In the genomic region with DNA sequence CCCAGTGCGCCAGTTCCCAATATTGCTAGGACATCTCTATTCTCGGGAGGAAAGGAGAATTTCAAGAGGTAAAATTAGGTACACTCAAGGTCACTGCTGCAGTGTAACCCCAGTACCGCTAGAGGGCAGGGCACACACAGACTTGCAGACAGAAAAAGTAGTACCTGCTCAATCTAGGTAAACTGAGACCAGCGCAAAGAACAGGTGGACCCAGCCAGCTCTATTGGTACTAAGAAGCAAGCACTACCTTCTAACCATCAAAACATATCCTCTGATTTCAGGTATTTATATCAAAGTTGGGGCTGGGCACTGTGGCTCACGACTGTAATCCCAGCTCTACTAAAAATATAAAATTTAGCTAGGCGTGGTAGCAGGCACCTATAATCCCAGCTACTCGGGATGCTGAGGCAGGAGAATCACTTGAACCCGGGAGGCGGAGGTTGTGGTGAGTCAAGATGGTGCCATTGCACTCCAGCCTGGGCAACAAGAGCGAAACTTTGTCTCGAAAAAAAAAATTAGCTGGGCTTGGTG, we compare ENCODE assay signal across 8 cellular contexts. TPM values are rescaled to one million over a fixed set of nuclear protein-coding genes. Genes with fewer than 3 reads are reported as not detected.
DNase-seq lines count a peak whose midpoint lies in the region; ATAC-seq, FAIRE-seq and TF ChIP-seq lines count a peak whose summit lies in the region.

No MANE protein-coding gene starts in this region.

- POLR2A ChIA-PET in WTC11 (lab: Charles Lee), result interaction anchor here (1.5 kb wide), 1 partner anchor 63 kb away, joined by 4 read pairs; no protein-coding TSS in a partner anchor

- H3K4me3 ChIP-seq in Loucy (ENCODE audit: low read length, poor library complexity, severe bottlenecking), result no peak overlapping the region
- H3K4me3 ChIP-seq in cardiac fibroblast (replicated peaks in 1 of 2; ENCODE audit: low read depth in 2 of 2, low read length in 2 of 2), result no peak overlapping the region
- no peak overlapping the region for H3K4me3 ChIP-seq in lung

- H3K9me2 ChIP-seq in Loucy (replicated peaks; ENCODE audit: low read depth, low read length), result no peaks in the 10 kb centered on the region

- peak; percentile 27 for FAIRE-seq in G401.6 (lab: Jason Lieb, UNC)

- H3K36me3 Mint-ChIP-seq in WTC11, result no peaks in the 10 kb centered on the region

- H3K4me1 Mint-ChIP-seq in WTC11, result peaks cover 12% of the 10 kb centered on the region

- H3K27me3 Mint-ChIP-seq in WTC11 (ENCODE audit: low read depth), result no peaks in the 10 kb centered on the region; the same call in 1 of the 2 replicates

- H3K4me3 Mint-ChIP-seq in WTC11, result no peak overlapping the region

- H3K9me3 ChIP-seq in Loucy (ENCODE audit: insufficient read depth, low read depth, low read length), result no peaks in the 10 kb centered on the region
- H3K9me3 ChIP-seq in lung (ENCODE audit: control insufficient read depth in 2 of 2, insufficient read depth in 1 of 2, low read length in 1 of 2), result no peaks in the 10 kb centered on the region

- H3K4me2 ChIP-seq in Loucy (ENCODE audit: low read depth, low read length, poor library complexity, severe bottlenecking), result no peak overlapping the region

- TF ChIP-seq CTCF in Loucy (conservative IDR thresholded peaks at IDR 0.05; ENCODE audit: low read length) (peak; percentile 99), WTC11 (IDR thresholded peaks at IDR 0.05) (peak; percentile 98), cardiac fibroblast (IDR thresholded peaks at IDR 0.05; ENCODE audit: low read depth, low read length) (peak; percentile 98), lung (IDR thresholded peaks at IDR 0.05; ENCODE audit: control extremely low read depth, extremely low read depth) (peak; percentile 98)

- H4K20me1 ChIP-seq in Loucy (ENCODE audit: insufficient read depth, low read length, poor library complexity, severe bottlenecking), result no peaks in the 10 kb centered on the region

- ATAC-seq in WTC11 (no peak), lung (ENCODE audit: insufficient read depth, low FRiP score) (no peak), HG02852 (IDR thresholded peaks at IDR 0.05; ENCODE audit: unreplicated experiment) (no peak), HG02678 (IDR thresholded peaks at IDR 0.05; ENCODE audit: unreplicated experiment) (no peak)

- H3K4me1 ChIP-seq in Loucy (ENCODE audit: insufficient read depth, low read length, poor library complexity, severe bottlenecking), result peaks cover 38% of the 10 kb centered on the region
- H3K4me1 ChIP-seq in lung (ENCODE audit: control insufficient read depth in 2 of 2, insufficient read depth in 2 of 2, low read length in 2 of 2), result peaks cover 5 to 15% of the 10 kb centered on the region in 2 donors

- H3K9me3 Mint-ChIP-seq in WTC11, result no peaks in the 10 kb centered on the region

- peak; percentile 84 for DNase-seq in WTC11 (ENCODE audit: low spot score)
- DNase-seq in cardiac fibroblast (ENCODE audit: low read depth in 2 of 2), result peak; percentile 71 to 73
- DNase-seq in lung (ENCODE audit: low spot score), result peak; percentile 78
- peak; percentile 82 for DNase-seq in stimulated activated CD8-positive, alpha-beta memory T cell treated with anti-CD3 and anti-CD28 coated beads, Interleukin-4, amount 100 ng/mL, for 48 hours

- H3K79me2 ChIP-seq in Loucy (ENCODE audit: insufficient read depth, low read length), result peaks cover 13% of the 10 kb centered on the region; the same call in 1 of the 2 replicates

- H3K27ac Mint-ChIP-seq in WTC11, result no peak overlapping the region

- no peak overlapping the region for H3K27ac ChIP-seq in lung (ENCODE audit: low read depth in 1 of 2, low read length in 1 of 2)

- CTCF ChIA-PET in WTC11 (lab: Charles Lee), result interaction anchor here (0.6 to 4.0 kb wide), 21 partner anchors 10 to 372 kb away, joined by 3 to 60 read pairs (median 5); a partner anchor contains a TSS

- H3K9ac ChIP-seq in Loucy (ENCODE audit: low read depth, low read length, poor library complexity, severe bottlenecking), result no peak overlapping the region

- WGBS in lung, 2 donors, result 37 to 39% methylated on average over 11 of the region's 11 CpGs

- no peaks in the 10 kb centered on the region for H3K36me3 ChIP-seq in Loucy (ENCODE audit: insufficient read depth, low read length)
- no peaks in the 10 kb centered on the region for H3K36me3 ChIP-seq in lung (ENCODE audit: control insufficient read depth in 2 of 2, insufficient read depth in 2 of 2, low read length in 2 of 2)

- H3K27me3 ChIP-seq in Loucy (ENCODE audit: insufficient read depth, low read length, poor library complexity, severe bottlenecking) (no peaks in the 10 kb centered on the region), lung (ENCODE audit: control insufficient read depth, insufficient read depth) (no peaks in the 10 kb centered on the region)

- H3F3A ChIP-seq in Loucy (ENCODE audit: low read depth), result no peaks in the 10 kb centered on the region

- H2AFZ ChIP-seq in Loucy (ENCODE audit: low read length), result no peak overlapping the region

TF ChIP-seq in WTC11, 78 proteins besides CTCF, POLR2A, EP300 and RAD21:
- no peak for TF ChIP-seq NFATC4 (CRISPR knock-in tag; IDR thresholded peaks at IDR 0.05)
- TF ChIP-seq PRRX2 (CRISPR knock-in tag; IDR thresholded peaks at IDR 0.05), result no peak
- no peak for TF ChIP-seq ESRRA (CRISPR knock-in tag; IDR thresholded peaks at IDR 0.05; ENCODE audit: borderline replicate concordance)
- no peak for TF ChIP-seq ZNF138 (CRISPR knock-in tag; conservative IDR thresholded peaks at IDR 0.05)
- TF ChIP-seq ZNF423 (CRISPR knock-in tag; IDR thresholded peaks at IDR 0.05), result no peak
- TF ChIP-seq, protein P1, sequence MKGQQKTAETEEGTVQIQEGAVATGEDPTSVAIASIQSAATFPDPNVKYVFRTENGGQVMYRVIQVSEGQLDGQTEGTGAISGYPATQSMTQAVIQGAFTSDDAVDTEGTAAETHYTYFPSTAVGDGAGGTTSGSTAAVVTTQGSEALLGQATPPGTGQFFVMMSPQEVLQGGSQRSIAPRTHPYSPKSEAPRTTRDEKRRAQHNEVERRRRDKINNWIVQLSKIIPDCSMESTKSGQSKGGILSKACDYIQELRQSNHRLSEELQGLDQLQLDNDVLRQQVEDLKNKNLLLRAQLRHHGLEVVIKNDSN (CRISPR knock-in tag; IDR thresholded peaks at IDR 0.05), result no peak
- TF ChIP-seq, protein P2, sequence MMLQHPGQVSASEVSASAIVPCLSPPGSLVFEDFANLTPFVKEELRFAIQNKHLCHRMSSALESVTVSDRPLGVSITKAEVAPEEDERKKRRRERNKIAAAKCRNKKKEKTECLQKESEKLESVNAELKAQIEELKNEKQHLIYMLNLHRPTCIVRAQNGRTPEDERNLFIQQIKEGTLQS (CRISPR knock-in tag; conservative IDR thresholded peaks at IDR 0.05), result no peak
- no peak for TF ChIP-seq CREB1 (CRISPR knock-in tag; IDR thresholded peaks at IDR 0.05)

RNA-seq across cellular contexts. Expression of a gene that starts 3.6 kb away (rescaled TPM):
- total RNA-seq in WTC11 (2021), result 14.0 to 16.4 TPM (median 15.1 TPM) in 3 replicates
- 10 to 100 TPM; 27.9 to 51.9 TPM for total RNA-seq in lung
- 10 to 100 TPM; 26.0 to 38.5 TPM for polyA plus RNA-seq in lung

RNA-seq across cellular contexts. Expression of a gene that starts 10.7 kb away (rescaled TPM):
- 1.4 to 1.9 TPM (median 1.4 TPM) in 3 replicates for total RNA-seq in WTC11 (2021)
- total RNA-seq in lung, result 10 to 100 TPM; 13.3 to 16.1 TPM
- polyA plus RNA-seq in lung, result 1 to 10 TPM; 4.4 to 6.2 TPM

RNA-seq across cellular contexts. Expression of a gene that starts 21.8 kb away (rescaled TPM):
- 1.6 to 2.7 TPM (median 2.1 TPM) in 3 replicates for total RNA-seq in WTC11 (2021)
- 10 to 100 TPM; 13.7 to 41.1 TPM for total RNA-seq in lung
- polyA plus RNA-seq in lung, result 10 to 100 TPM; 74.9 to 78.9 TPM

RNA-seq across cellular contexts. Expression of a gene that starts 36.3 kb away (rescaled TPM):
- total RNA-seq in WTC11 (2021), result 323 to 388 TPM (median 328 TPM) in 3 replicates
- 100 to 1,000 TPM; 208 to 277 TPM for total RNA-seq in lung
- polyA plus RNA-seq in lung, result 100 to 1,000 TPM in 1 of 2 donors, 10 to 100 TPM in 1; 97.2 to 114 TPM

RNA-seq across cellular contexts. Expression of a gene that starts 40.9 kb away (rescaled TPM):
- total RNA-seq in WTC11 (2021), result 16.7 to 26.2 TPM (median 22.1 TPM) in 3 replicates
- 100 to 1,000 TPM; 126 to 249 TPM for total RNA-seq in lung
- 100 to 1,000 TPM; 132 to 168 TPM for polyA plus RNA-seq in lung
